Comparison of ENCODE assay signal across 8 cellular contexts in genomic region chrX:73215263-73215662, GRCh38. TPM values are rescaled to one million over a fixed set of nuclear protein-coding genes. Genes with fewer than 3 reads are reported as not detected.
A peak's percentile ranks its signal among the peaks of the same experiment; 100 is the strongest.
DNase-seq lines count a peak whose midpoint lies in the region; ATAC-seq and TF ChIP-seq lines count a peak whose summit lies in the region.

No MANE protein-coding gene starts in this region.

- no peak overlapping the region for H2AFZ ChIP-seq in osteoblast (ENCODE audit: low read length)

- H3K4me3 ChIP-seq in coronary artery: peak overlapping the region; percentile 64
- peak overlapping the region; percentile 55 for H3K4me3 ChIP-seq in osteoblast (ENCODE audit: insufficient read depth, low read length)

- H3K9me3 ChIP-seq in osteoblast (ENCODE audit: low read depth, low read length): no peaks in the 10 kb centered on the region

- no peaks in the 10 kb centered on the region for H4K20me1 ChIP-seq in osteoblast (ENCODE audit: insufficient read depth, low read length)

- H3K36me3 ChIP-seq in osteoblast (ENCODE audit: insufficient read depth, low read length): no peaks in the 10 kb centered on the region

- peak; percentile 1 for DNase-seq in Daoy (ENCODE audit: low read depth)
- DNase-seq in coronary artery (ENCODE audit: low spot score): no peak
- no peak for DNase-seq in osteoblast (ENCODE audit: insufficient read length, low spot score, missing footprints)
- no peak for DNase-seq in NOMO-1 (lab: John Stamatoyannopoulos, UW; ENCODE audit: unreplicated experiment in 2 of 2)
- no peak for DNase-seq in NCI-H446 treated with DMSO at 0.1 percent for 48 hours (lab: John Stamatoyannopoulos, UW)

- peak overlapping the region; percentile 55 for H3K4me2 ChIP-seq in osteoblast (ENCODE audit: insufficient read depth, low read length)

- H3K27me3 ChIP-seq in osteoblast (ENCODE audit: insufficient read depth, low read length): no peaks in the 10 kb centered on the region

- H3K4me1 ChIP-seq in osteoblast (ENCODE audit: insufficient read depth, low read length): no peaks in the 10 kb centered on the region

- ATAC-seq in HG03460 (IDR thresholded peaks at IDR 0.05; ENCODE audit: unreplicated experiment) (peak; percentile 16), GM18517 (IDR thresholded peaks at IDR 0.05; ENCODE audit: unreplicated experiment) (no peak), GM21619 (IDR thresholded peaks at IDR 0.05; ENCODE audit: unreplicated experiment) (no peak)

- no peak for TF ChIP-seq CTCF in coronary artery (IDR thresholded peaks at IDR 0.05)
- no peak for TF ChIP-seq CTCF in osteoblast (IDR thresholded peaks at IDR 0.05; ENCODE audit: extremely low read depth, low read depth, low read length)

- no peaks in the 10 kb centered on the region for H3K79me2 ChIP-seq in osteoblast (ENCODE audit: insufficient read depth, low read length)

- H3K27ac ChIP-seq in coronary artery (peak overlapping the region in 1 of 2 donors; percentile 25), osteoblast (ENCODE audit: low read depth, low read length) (no peak overlapping the region)

RNA-seq across cellular contexts. Expression of gene NAP1L2, which starts 0.6 kb away (rescaled TPM):
- total RNA-seq in Daoy (2014; rRNA removed; shearing (Covaris generic)): 10.2 and 12.9 TPM in 2 replicates
- total RNA-seq in osteoblast: 0.29 TPM in 1 of 2 replicates, not detected in the other
